26 cellular contexts compared by ENCODE assay signal in the genomic region with DNA sequence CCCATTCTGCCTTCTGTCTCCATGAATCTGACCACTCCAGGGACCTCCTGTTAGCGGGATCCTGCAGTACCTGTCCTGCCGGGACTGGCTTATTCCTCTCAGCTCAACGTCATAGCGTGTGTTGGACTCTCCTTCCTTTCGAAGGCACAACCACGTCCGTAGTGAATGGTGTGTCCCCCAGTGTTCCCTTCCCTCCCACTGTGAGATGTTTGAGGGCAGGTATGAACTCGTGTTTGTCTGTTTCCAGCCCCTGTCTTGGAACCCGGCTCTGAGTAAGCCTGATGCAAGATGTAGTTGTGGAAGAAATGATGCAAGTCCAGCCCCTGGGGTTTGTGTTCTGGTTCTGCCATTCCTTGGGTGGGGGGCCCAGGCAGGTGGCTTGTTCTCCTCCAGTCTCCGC. TPM values are rescaled to one million over a fixed set of nuclear protein-coding genes. Genes with fewer than 3 reads are reported as not detected.
"Had no signal": no experiment of that assay in that cellular context is flagged by ENCODE, and none has a peak within 500 bp of the region (broad histone marks: within the 10 kb centered on the region; RNA-seq: fewer than 3 reads in every experiment).

No MANE protein-coding gene starts in this region.

- H3K27ac Mint-ChIP-seq: activated CD8-positive, alpha-beta memory T cell treated with anti-CD3 and anti-CD28 coated beads, Interleukin-2, amount 10 ng/mL, durations not matched to agents 7 days and 5 days; activated naive CD8-positive, alpha-beta T cell treated with anti-CD3 and anti-CD28 coated beads, Interleukin-2, amount 10 ng/mL, durations not matched to agents 7 days and 5 days; activated T-cell treated with anti-CD3 and anti-CD28 coated beads, Interleukin-2, amount 50 U/mL, for 24 hours; activated T-helper 1 cell treated with anti-CD3 and anti-CD28 coated beads, Interleukin-12 subunit alpha, Interleukin-12 subunit beta, Interleukin-2, Interleukin-4 antibody, amounts not matched to agents 30 ng/mL and 10 ng/mL and 1 ng/mL, durations not matched to agents 14 hours and 24 hours and 36 hours; T-helper 17 cell; WTC11 had no signal

- H3K27me3 ChIP-seq: adrenal gland, breast epithelium had no signal

- H3K4me3 Mint-ChIP-seq: activated CD8-positive, alpha-beta memory T cell treated with anti-CD3 and anti-CD28 coated beads, Interleukin-2, amount 10 ng/mL, durations not matched to agents 7 days and 5 days; activated naive CD8-positive, alpha-beta T cell treated with anti-CD3 and anti-CD28 coated beads, Interleukin-2, amount 10 ng/mL, durations not matched to agents 7 days and 5 days; activated T-cell treated with anti-CD3 and anti-CD28 coated beads, Interleukin-2, amount 50 U/mL, for 24 hours; activated T-helper 1 cell treated with anti-CD3 and anti-CD28 coated beads, Interleukin-12 subunit alpha, Interleukin-12 subunit beta, Interleukin-2, Interleukin-4 antibody, amounts not matched to agents 30 ng/mL and 10 ng/mL and 1 ng/mL, durations not matched to agents 14 hours and 24 hours and 36 hours; T-helper 17 cell; WTC11 had no signal

- H3K36me3 Mint-ChIP-seq: activated CD8-positive, alpha-beta memory T cell treated with anti-CD3 and anti-CD28 coated beads, Interleukin-2, amount 10 ng/mL, durations not matched to agents 7 days and 5 days; activated naive CD8-positive, alpha-beta T cell treated with anti-CD3 and anti-CD28 coated beads, Interleukin-2, amount 10 ng/mL, durations not matched to agents 7 days and 5 days; WTC11 had no signal

- ATAC-seq: activated CD8-positive, alpha-beta memory T cell treated with anti-CD3 and anti-CD28 coated beads, Interleukin-2, amount 10 ng/mL, durations not matched to agents 7 days and 5 days; PC-3; T-helper 17 cell; WTC11 had no signal

- H3K36me3 ChIP-seq: adrenal gland, breast epithelium had no signal

- H3K9me3 ChIP-seq: adrenal gland, breast epithelium had no signal

- H3K4me1 ChIP-seq: adrenal gland, breast epithelium had no signal

- H3K4me1 Mint-ChIP-seq: activated CD8-positive, alpha-beta memory T cell treated with anti-CD3 and anti-CD28 coated beads, Interleukin-2, amount 10 ng/mL, durations not matched to agents 7 days and 5 days; activated naive CD8-positive, alpha-beta T cell treated with anti-CD3 and anti-CD28 coated beads, Interleukin-2, amount 10 ng/mL, durations not matched to agents 7 days and 5 days; T-helper 17 cell had no signal

- H3K9me3 Mint-ChIP-seq: activated T-cell treated with anti-CD3 and anti-CD28 coated beads, Interleukin-2, amount 50 U/mL, for 24 hours had no signal

- DNase-seq: activated CD4-positive, alpha-beta T cell treated with anti-CD3 and anti-CD28 coated beads for 48 hours; activated CD4-positive, alpha-beta T cell treated with anti-CD3 and anti-CD28 coated beads, Interleukin-2, amount 50 U/mL, for 4 hours; activated CD4-positive, CD25-positive, alpha-beta regulatory T cell treated with anti-CD3 and anti-CD28 coated beads, Interleukin-2, amount 50 U/mL, for 72 hours; activated CD8-positive, alpha-beta memory T cell treated with anti-CD3 and anti-CD28 coated beads, Interleukin-2, amount 10 ng/mL, durations not matched to agents 7 days and 5 days; activated effector memory CD4-positive, alpha-beta T cell treated with Interleukin-2 at 50 U/mL for 16 hours; activated naive CD4-positive, alpha-beta T cell; activated naive CD8-positive, alpha-beta T cell treated with anti-CD3 and anti-CD28 coated beads, Interleukin-2, amount 10 ng/mL, durations not matched to agents 7 days and 5 days; activated T-cell treated with anti-CD3 and anti-CD28 coated beads, Interleukin-2, amount 50 U/mL, for 24 hours; adrenal gland; anterior cingulate cortex; central memory CD4-positive, alpha-beta T cell; Kasumi-1; KBM-7; NCI-H1105 treated with DMSO at 0.1 percent for 48 hours; NCI-H146; NCI-H187 treated with DMSO at 0.1 percent for 48 hours; NCI-H2081 treated with DMSO at 0.1 percent for 48 hours; NCI-H446; NCI-H524; PC-3; SIG-M5; T-helper 17 cell; T-helper 9 cell had no signal

- H3K27ac ChIP-seq: adrenal gland, breast epithelium had no signal

- H3K27me3 Mint-ChIP-seq: activated CD8-positive, alpha-beta memory T cell treated with anti-CD3 and anti-CD28 coated beads, Interleukin-2, amount 10 ng/mL, durations not matched to agents 7 days and 5 days had no signal

- H3K4me3 ChIP-seq: adrenal gland, breast epithelium had no signal

RNA-seq across cellular contexts. Expression of gene MYEOV, which starts 10.5 kb away (rescaled TPM):
- total RNA-seq: activated CD8-positive, alpha-beta memory T cell treated with anti-CD3 and anti-CD28 coated beads, Interleukin-2, amount 10 ng/mL, durations not matched to agents 7 days and 5 days; activated naive CD8-positive, alpha-beta T cell treated with anti-CD3 and anti-CD28 coated beads, Interleukin-2, amount 10 ng/mL, durations not matched to agents 7 days and 5 days had no signal
